ENCODE assay signal across 13 cellular contexts in the genomic region with DNA sequence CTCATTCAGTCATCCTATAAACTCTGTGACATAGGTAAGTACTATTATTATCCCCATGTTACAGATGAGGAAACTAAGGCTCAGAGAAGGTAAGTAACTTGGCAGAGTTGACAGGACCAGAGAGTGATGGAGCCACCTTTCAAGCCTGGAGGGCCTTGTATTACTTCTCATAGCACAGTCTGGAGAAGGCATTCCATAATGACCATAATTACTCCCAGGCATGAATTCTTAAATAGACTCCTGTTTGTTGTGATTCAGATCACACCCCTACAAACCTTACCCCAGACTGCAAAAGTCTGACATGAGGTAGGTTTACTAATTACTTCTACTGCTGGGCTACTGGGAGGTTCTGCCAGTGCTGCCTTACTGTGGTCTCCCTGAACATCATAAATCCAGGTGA.
DNase-seq lines count a peak whose midpoint lies in the region; ATAC-seq and TF ChIP-seq lines count a peak whose summit lies in the region.
"Had no signal": no experiment of that assay in that cellular context is flagged by ENCODE, and none has a peak within 500 bp of the region (broad histone marks: within the 10 kb centered on the region; RNA-seq: fewer than 3 reads in every experiment).

No MANE protein-coding gene starts in this region.

- H3K4me3 ChIP-seq in right cardiac atrium (ENCODE audit: low read length) (no peak overlapping the region), prostate gland (no peak overlapping the region), lower lobe of right lung (no peak overlapping the region)
- H3K4me3 ChIP-seq: thoracic aorta had no signal

- no peak overlapping the region for H3K27ac ChIP-seq in right cardiac atrium (ENCODE audit: low read length)
- H3K27ac ChIP-seq in prostate gland, result no peak overlapping the region
- H3K27ac ChIP-seq in lower lobe of right lung, result no peak overlapping the region

- H3K4me1 Mint-ChIP-seq in CD14-positive monocyte (peaks cover 64% of the 10 kb centered on the region), naive B cell (peaks cover 44 to 65% (median 56%) of the 10 kb centered on the region in 3 donors)
- peaks cover 66% of the 10 kb centered on the region for H3K4me1 Mint-ChIP-seq in activated CD8-positive, alpha-beta T cell treated with anti-CD3 and anti-CD28 coated beads for 36 hours (ENCODE audit: low read depth)

- H3K4me1 ChIP-seq in right cardiac atrium (ENCODE audit: control insufficient read depth, insufficient read depth, low read length) (no peaks in the 10 kb centered on the region), prostate gland (replicated peaks) (no peaks in the 10 kb centered on the region), lower lobe of right lung (peaks cover 28% of the 10 kb centered on the region)

- no peak for TF ChIP-seq POLR2A in prostate gland (IDR thresholded peaks at IDR 0.05)

- intact Hi-C loops in CD14-positive monocyte (cut with micrococcal nuclease) (loop anchor here (10.0 kb wide), 3 partner anchors 51 to 211 kb away; no protein-coding TSS in a partner anchor), right cardiac atrium (cut with DNase I) (loop anchor here in 1 of 4 donors (10.0 kb wide), 1 partner anchor 149 kb away; no protein-coding TSS in a partner anchor), prostate gland (cut with DNase I) (no loop called here), lower lobe of right lung (cut with DNase I) (no loop called here)
- intact Hi-C loops in activated CD8-positive, alpha-beta T cell treated with anti-CD3 and anti-CD28 coated beads for 36 hours (cut with micrococcal nuclease), result no loop called here

- no peak for ATAC-seq in activated CD8-positive, alpha-beta T cell treated with anti-CD3 and anti-CD28 coated beads for 36 hours
- ATAC-seq in naive B cell (ENCODE audit: low read depth in 2 of 2) (no peak), right cardiac atrium (no peak), lower lobe of right lung (no peak)
- ATAC-seq: left colon had no signal

- H3K27ac Mint-ChIP-seq in CD14-positive monocyte (peak overlapping the region; percentile 95 to 99 (median 98)), naive B cell (peak overlapping the region; percentile 25 to 88 (median 74))
- H3K27ac Mint-ChIP-seq in activated CD8-positive, alpha-beta T cell treated with anti-CD3 and anti-CD28 coated beads for 36 hours, result peak overlapping the region; percentile 77

- TF ChIP-seq CTCF in CD14-positive monocyte (IDR thresholded peaks at IDR 0.05) (no peak), prostate gland (IDR thresholded peaks at IDR 0.05) (no peak), lower lobe of right lung (IDR thresholded peaks at IDR 0.05) (no peak)
- no peak for TF ChIP-seq CTCF in activated CD8-positive, alpha-beta T cell treated with anti-CD3 and anti-CD28 coated beads for 36 hours (IDR thresholded peaks at IDR 0.05)

- H3K27me3 ChIP-seq in right cardiac atrium (ENCODE audit: control insufficient read depth, insufficient read depth) (no peaks in the 10 kb centered on the region), prostate gland (replicated peaks; ENCODE audit: insufficient read depth) (no peaks in the 10 kb centered on the region), lower lobe of right lung (ENCODE audit: low read depth) (no peaks in the 10 kb centered on the region)

- peaks cover 0 to 3% (median 0%) of the 10 kb centered on the region in 3 donors for H3K27me3 Mint-ChIP-seq in CD14-positive monocyte (ENCODE audit: low read depth in 3 of 3)
- no peaks in the 10 kb centered on the region for H3K27me3 Mint-ChIP-seq in activated CD8-positive, alpha-beta T cell treated with anti-CD3 and anti-CD28 coated beads for 36 hours
- no peaks in the 10 kb centered on the region for H3K27me3 Mint-ChIP-seq in naive B cell

- H3K36me3 Mint-ChIP-seq in CD14-positive monocyte, result peaks cover 66 to 81% of the 10 kb centered on the region in 2 donors
- peaks cover 89% of the 10 kb centered on the region for H3K36me3 Mint-ChIP-seq in activated CD8-positive, alpha-beta T cell treated with anti-CD3 and anti-CD28 coated beads for 36 hours (ENCODE audit: low read depth)
- peaks cover 27 to 39% of the 10 kb centered on the region in 2 donors for H3K36me3 Mint-ChIP-seq in naive B cell

- no peaks in the 10 kb centered on the region for H3K9me3 Mint-ChIP-seq in CD14-positive monocyte
- no peaks in the 10 kb centered on the region for H3K9me3 Mint-ChIP-seq in activated CD8-positive, alpha-beta T cell treated with anti-CD3 and anti-CD28 coated beads for 36 hours
- no peaks in the 10 kb centered on the region for H3K9me3 Mint-ChIP-seq in naive B cell

- DNase-seq in CD14-positive monocyte (ENCODE audit: low spot score), result no peak
- DNase-seq in Daoy (ENCODE audit: low read depth), result peak; percentile 19
- no peak for DNase-seq in activated CD8-positive, alpha-beta T cell treated with anti-CD3 and anti-CD28 coated beads for 36 hours
- DNase-seq in naive B cell, result no peak
- DNase-seq in cortex of kidney (lab: John Stamatoyannopoulos, UW), result no peak
- DNase-seq in right cardiac atrium, result no peak
- DNase-seq in prostate gland (ENCODE audit: low spot score), result no peak
- no peak for DNase-seq in lower lobe of right lung
- DNase-seq: DMS79 treated with DMSO at 0.1 percent for 48 hours, hypothalamus, left colon, NCI-H524 treated with DMSO at 0.1 percent for 48 hours had no signal

- POLR2A ChIA-PET in activated CD8-positive, alpha-beta T cell treated with anti-CD3 and anti-CD28 coated beads for 36 hours (lab: Charles Lee), result no interaction called here

- CTCF ChIA-PET in activated CD8-positive, alpha-beta T cell treated with anti-CD3 and anti-CD28 coated beads for 36 hours (lab: Charles Lee), result no interaction called here

- H3K9me3 ChIP-seq in right cardiac atrium (ENCODE audit: control insufficient read depth, low read length), result no peaks in the 10 kb centered on the region
- no peaks in the 10 kb centered on the region for H3K9me3 ChIP-seq in prostate gland
- no peaks in the 10 kb centered on the region for H3K9me3 ChIP-seq in lower lobe of right lung
- H3K9me3 ChIP-seq: thoracic aorta had no signal

- H3K4me3 Mint-ChIP-seq in CD14-positive monocyte (no peak overlapping the region), naive B cell (peak overlapping the region in 3 of 8 donors; percentile 19 to 72 (median 33))
- no peak overlapping the region for H3K4me3 Mint-ChIP-seq in activated CD8-positive, alpha-beta T cell treated with anti-CD3 and anti-CD28 coated beads for 36 hours

- H3K36me3 ChIP-seq in prostate gland, result no peaks in the 10 kb centered on the region
- peaks cover 69% of the 10 kb centered on the region for H3K36me3 ChIP-seq in lower lobe of right lung

Comparison
In these comparisons a context has a peak if more than half of its experiments do, and no peak if none do; other contexts are left out.
1. intact Hi-C loops: an anchor here in CD14-positive monocyte (10.0 kb wide); none called in activated CD8-positive, alpha-beta T cell treated with anti-CD3 and anti-CD28 coated beads for 36 hours, prostate gland and lower lobe of right lung.